16 cellular contexts compared by ENCODE assay signal in the genomic region with DNA sequence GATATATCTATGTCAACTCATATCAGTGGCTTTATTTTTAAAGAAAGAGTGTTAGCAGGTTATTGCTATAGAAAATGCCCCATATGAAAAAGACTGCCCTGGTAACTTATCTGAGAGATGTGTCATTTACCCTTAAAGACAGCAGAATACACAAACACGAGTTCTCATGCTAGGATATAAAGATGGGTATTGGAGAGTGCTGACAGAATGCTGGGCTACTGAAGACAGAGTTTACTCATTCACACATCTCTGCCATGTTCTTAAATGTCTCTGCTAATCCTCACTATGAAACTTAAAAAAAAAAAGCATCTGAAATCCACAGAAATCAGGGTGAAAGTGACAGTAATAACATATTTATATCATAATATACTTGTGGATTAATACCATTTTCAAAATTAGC.
DNase-seq lines count a peak whose midpoint lies in the region; ATAC-seq and TF ChIP-seq lines count a peak whose summit lies in the region.
"Had no signal": no experiment of that assay in that cellular context is flagged by ENCODE, and none has a peak within 500 bp of the region (broad histone marks: within the 10 kb centered on the region; RNA-seq: fewer than 3 reads in every experiment).

No MANE protein-coding gene starts in this region.

- peaks cover 63% of the 10 kb centered on the region for H3K4me1 Mint-ChIP-seq in activated CD8-positive, alpha-beta memory T cell treated with anti-CD3 and anti-CD28 coated beads, Interleukin-2, amount 10 ng/mL, durations not matched to agents 7 days and 5 days
- H3K4me1 Mint-ChIP-seq in central memory CD8-positive, alpha-beta T cell: peaks cover 77% of the 10 kb centered on the region
- H3K4me1 Mint-ChIP-seq in stimulated activated naive B cell treated with anti-CD40 and anti-IgM and Interleukin-4, amounts not matched to agents 10 μg/mL and 1 μg/mL and 100 μg/mL, for 72 hours: peaks cover 44 to 78% of the 10 kb centered on the region in 2 donors

- H3K4me2 ChIP-seq in OCI-LY7 (ENCODE audit: low read length): peak overlapping the region; percentile 91

- WGBS in gastroesophageal sphincter (ENCODE audit: low coverage in 1 of 2), 2 donors: 14 to 55% methylated on average over 1 of the region's 1 CpG

- H4K20me1 ChIP-seq in OCI-LY7 (ENCODE audit: insufficient read depth, low read length): no peaks in the 10 kb centered on the region

- peaks cover 2% of the 10 kb centered on the region for H3K36me3 Mint-ChIP-seq in activated CD8-positive, alpha-beta memory T cell treated with anti-CD3 and anti-CD28 coated beads, Interleukin-2, amount 10 ng/mL, durations not matched to agents 7 days and 5 days
- peaks cover 4% of the 10 kb centered on the region for H3K36me3 Mint-ChIP-seq in central memory CD8-positive, alpha-beta T cell (ENCODE audit: insufficient read depth)
- H3K36me3 Mint-ChIP-seq in stimulated activated naive B cell treated with anti-CD40 and anti-IgM and Interleukin-4, amounts not matched to agents 10 μg/mL and 1 μg/mL and 100 μg/mL, for 72 hours: peaks cover 9 to 17% of the 10 kb centered on the region in 2 donors

- no peaks in the 10 kb centered on the region for H3K27me3 ChIP-seq in gastroesophageal sphincter
- H3K27me3 ChIP-seq: sigmoid colon had no signal

- peak overlapping the region; percentile 92 for H3K27ac ChIP-seq in OCI-LY7 (ENCODE audit: low read depth, low read length, poor library complexity, severe bottlenecking)
- no peak overlapping the region for H3K27ac ChIP-seq in gastroesophageal sphincter
- H3K27ac ChIP-seq: sigmoid colon had no signal

- peak overlapping the region; percentile 63 for H3K4me3 ChIP-seq in OCI-LY7 (ENCODE audit: low read depth, low read length, poor library complexity, severe bottlenecking)
- H3K4me3 ChIP-seq in gastroesophageal sphincter: no peak overlapping the region
- H3K4me3 ChIP-seq: sigmoid colon had no signal

- H3K9me3 ChIP-seq in OCI-LY7 (ENCODE audit: low read length): no peaks in the 10 kb centered on the region
- H3K9me3 ChIP-seq in gastroesophageal sphincter: no peaks in the 10 kb centered on the region
- H3K9me3 ChIP-seq: sigmoid colon had no signal

- H3K4me1 ChIP-seq in OCI-LY7 (ENCODE audit: insufficient read depth, low read length, poor library complexity, severe bottlenecking) (peaks cover 76% of the 10 kb centered on the region), gastroesophageal sphincter (peaks cover 13 to 65% (median 13%) of the 10 kb centered on the region in 3 donors)

- peaks cover 72% of the 10 kb centered on the region for H3K79me2 ChIP-seq in OCI-LY7 (ENCODE audit: insufficient read depth, low read depth, low read length)

- no peaks in the 10 kb centered on the region for H3K9me2 ChIP-seq in OCI-LY7 (ENCODE audit: insufficient read depth, low read length)

- DNase-seq in activated CD8-positive, alpha-beta memory T cell treated with anti-CD3 and anti-CD28 coated beads, Interleukin-2, amount 10 ng/mL, durations not matched to agents 7 days and 5 days: no peak
- DNase-seq in activated CD8-positive, alpha-beta memory T cell treated with anti-CD3 and anti-CD28 coated beads for 24 hours: no peak
- DNase-seq in OCI-LY7 (ENCODE audit: low spot score): no peak
- no peak for DNase-seq in central memory CD8-positive, alpha-beta T cell (ENCODE audit: low spot score in 2 of 2)
- DNase-seq in stimulated activated naive B cell treated with anti-CD40 and anti-IgM and Interleukin-4, amounts not matched to agents 10 μg/mL and 1 μg/mL and 100 μg/mL, for 72 hours: no peak
- DNase-seq in DMS114 treated with DMSO at 0.1 percent for 48 hours (lab: John Stamatoyannopoulos, UW; ENCODE audit: unreplicated experiment): no peak
- DNase-seq: ACHN; COR-L47; erythroblast; head of caudate nucleus; NCI-H187 treated with DMSO at 0.1 percent for 48 hours; sigmoid colon; stimulated activated CD4-positive, alpha-beta T cell treated with anti-CD3 and anti-CD28 coated beads, Interleukin-4, amount 100 ng/mL, for 1 hour; stimulated activated CD8-positive, alpha-beta memory T cell treated with anti-CD3 and anti-CD28 coated beads, Interleukin-4, amount 100 ng/mL, for 48 hours had no signal

- peak overlapping the region; percentile 33; the same call in 1 of the 2 replicates for H2AFZ ChIP-seq in OCI-LY7 (ENCODE audit: low read length)

- BruUV-seq in OCI-LY7 (replicated peaks; lab: Mats Ljungman, UMichigan): no TSS peak

- CTCF ChIA-PET in activated CD8-positive, alpha-beta memory T cell treated with anti-CD3 and anti-CD28 coated beads, Interleukin-2, amount 10 ng/mL, durations not matched to agents 7 days and 5 days (lab: Charles Lee): interaction anchor here (1.0 to 3.0 kb wide), 4 partner anchors 13 to 326 kb away, joined by 3 to 14 read pairs (median 6); no protein-coding TSS in a partner anchor
- CTCF ChIA-PET in OCI-LY7 (lab: Charles Lee; ENCODE audit: unreplicated experiment): interaction anchor here (0.7 kb wide), 1 partner anchor 13 kb away, joined by 3 read pairs; no protein-coding TSS in a partner anchor

- TF ChIP-seq EP300 in gastroesophageal sphincter (IDR thresholded peaks at IDR 0.05): no peak

- POLR2A ChIA-PET in OCI-LY7 (lab: Charles Lee): interaction anchor here (0.6 to 6.0 kb wide), 10 partner anchors 9 to 336 kb away, joined by 3 to 77 read pairs (median 4); no protein-coding TSS in a partner anchor

- H3K9me3 Mint-ChIP-seq in activated CD8-positive, alpha-beta memory T cell treated with anti-CD3 and anti-CD28 coated beads, Interleukin-2, amount 10 ng/mL, durations not matched to agents 7 days and 5 days (ENCODE audit: low read depth): no peaks in the 10 kb centered on the region
- H3K9me3 Mint-ChIP-seq in central memory CD8-positive, alpha-beta T cell: no peaks in the 10 kb centered on the region
- no peaks in the 10 kb centered on the region for H3K9me3 Mint-ChIP-seq in stimulated activated naive B cell treated with anti-CD40 and anti-IgM and Interleukin-4, amounts not matched to agents 10 μg/mL and 1 μg/mL and 100 μg/mL, for 72 hours

- TF ChIP-seq CTCF in OCI-LY7 (conservative IDR thresholded peaks at IDR 0.05; ENCODE audit: low read length) (no peak), gastroesophageal sphincter (IDR thresholded peaks at IDR 0.05) (no peak)

- H3K4me3 Mint-ChIP-seq in activated CD8-positive, alpha-beta memory T cell treated with anti-CD3 and anti-CD28 coated beads, Interleukin-2, amount 10 ng/mL, durations not matched to agents 7 days and 5 days: peak overlapping the region; percentile 36
- H3K4me3 Mint-ChIP-seq in central memory CD8-positive, alpha-beta T cell: peak overlapping the region; percentile 61
- peak overlapping the region in 1 of 2 donors; percentile 82 for H3K4me3 Mint-ChIP-seq in stimulated activated naive B cell treated with anti-CD40 and anti-IgM and Interleukin-4, amounts not matched to agents 10 μg/mL and 1 μg/mL and 100 μg/mL, for 72 hours

- peak overlapping the region; percentile 87 for H3K27ac Mint-ChIP-seq in activated CD8-positive, alpha-beta memory T cell treated with anti-CD3 and anti-CD28 coated beads, Interleukin-2, amount 10 ng/mL, durations not matched to agents 7 days and 5 days
- H3K27ac Mint-ChIP-seq in central memory CD8-positive, alpha-beta T cell (ENCODE audit: low read depth): peak overlapping the region; percentile 86
- peak overlapping the region; percentile 89 for H3K27ac Mint-ChIP-seq in stimulated activated naive B cell treated with anti-CD40 and anti-IgM and Interleukin-4, amounts not matched to agents 10 μg/mL and 1 μg/mL and 100 μg/mL, for 72 hours

- no peak for ATAC-seq in activated CD8-positive, alpha-beta memory T cell treated with anti-CD3 and anti-CD28 coated beads, Interleukin-2, amount 10 ng/mL, durations not matched to agents 7 days and 5 days
- no peak for ATAC-seq in central memory CD8-positive, alpha-beta T cell (replicated peaks; ENCODE audit: extremely low read depth, poor library complexity, severe bottlenecking)
- no peak for ATAC-seq in stimulated activated naive B cell treated with anti-CD40 and anti-IgM and Interleukin-4, amounts not matched to agents 10 μg/mL and 1 μg/mL and 100 μg/mL, for 72 hours (replicated peaks)
- ATAC-seq in gastroesophageal sphincter (no peak), GM18868 (IDR thresholded peaks at IDR 0.05; ENCODE audit: unreplicated experiment) (no peak)

- peaks cover 7% of the 10 kb centered on the region; the same call in 1 of the 2 replicates for H3K36me3 ChIP-seq in OCI-LY7 (ENCODE audit: insufficient read depth, low read length)
- no peaks in the 10 kb centered on the region for H3K36me3 ChIP-seq in gastroesophageal sphincter
- H3K36me3 ChIP-seq: sigmoid colon had no signal

- no peaks in the 10 kb centered on the region for H3K27me3 Mint-ChIP-seq in activated CD8-positive, alpha-beta memory T cell treated with anti-CD3 and anti-CD28 coated beads, Interleukin-2, amount 10 ng/mL, durations not matched to agents 7 days and 5 days
- H3K27me3 Mint-ChIP-seq in central memory CD8-positive, alpha-beta T cell: no peaks in the 10 kb centered on the region
- no peaks in the 10 kb centered on the region for H3K27me3 Mint-ChIP-seq in stimulated activated naive B cell treated with anti-CD40 and anti-IgM and Interleukin-4, amounts not matched to agents 10 μg/mL and 1 μg/mL and 100 μg/mL, for 72 hours

- no peak for TF ChIP-seq POLR2A in gastroesophageal sphincter (IDR thresholded peaks at IDR 0.05)

- intact Hi-C loops in OCI-LY7 (cut with micrococcal nuclease; ENCODE audit: unreplicated experiment): loop anchor here (1.0 to 5.0 kb wide), 3 partner anchors 35 to 123 kb away; no protein-coding TSS in a partner anchor
